In genomic region chr20:7856756-7857155, GRCh38 we compare ENCODE assay signal across 15 cellular contexts.
DNase-seq lines count a peak whose midpoint lies in the region; ATAC-seq, FAIRE-seq and TF ChIP-seq lines count a peak whose summit lies in the region.
"Had no signal": no experiment of that assay in that cellular context is flagged by ENCODE, and none has a peak within 500 bp of the region (broad histone marks: within the 10 kb centered on the region; RNA-seq: fewer than 3 reads in every experiment).

No MANE protein-coding gene starts in this region.

- no peak for TF ChIP-seq POLR2A in A549 (IDR thresholded peaks at IDR 0.05; ENCODE audit: low read length)

- peak in 1 of 2 experiments; percentile 50; a peak in 1 of 6 replicates for ATAC-seq in A549
- ATAC-seq: gastroesophageal sphincter, Right ventricle myocardium inferior had no signal

- CTCF ChIA-PET in A549 (lab: Yijun Ruan, JAX), result interaction anchor here (1.0 kb wide), 1 partner anchor 1091 kb away, joined by 3 read pairs; no protein-coding TSS in a partner anchor
- CTCF ChIA-PET in SK-N-SH (lab: Yijun Ruan, JAX), result no interaction called here

- no peaks in the 10 kb centered on the region for H4K20me1 ChIP-seq in SK-N-SH (ENCODE audit: insufficient read depth)

- peaks cover 14% of the 10 kb centered on the region; the same call in 2 of the 3 replicates for H3K4me1 ChIP-seq in A549
- peaks cover 0 to 9% of the 10 kb centered on the region in 2 experiments; a peak in 3 of 4 replicates for H3K4me1 ChIP-seq in SK-N-SH (ENCODE audit: control insufficient read depth in 1 of 2, insufficient read depth in 2 of 2, low read depth in 1 of 2, low read length in 1 of 2)
- H3K4me1 ChIP-seq: suprapubic skin had no signal

- no peaks in the 10 kb centered on the region for H3K9me2 ChIP-seq in SK-N-SH

- H3K36me3 ChIP-seq in SK-N-SH (replicated peaks in 1 of 2; ENCODE audit: control insufficient read depth in 1 of 2, insufficient read depth in 2 of 2, low read length in 1 of 2), result no peaks in the 10 kb centered on the region
- H3K36me3 ChIP-seq: gastroesophageal sphincter, suprapubic skin had no signal

- no peak overlapping the region for H3K9ac ChIP-seq in SK-N-SH

- no peaks in the 10 kb centered on the region for H3K79me2 ChIP-seq in SK-N-SH (ENCODE audit: insufficient read depth)

- TF ChIP-seq EP300 in A549 (IDR thresholded peaks at IDR 0.05), result no peak
- TF ChIP-seq EP300 in SK-N-SH (IDR thresholded peaks at IDR 0.05; ENCODE audit: borderline replicate concordance in 1 of 2, low read depth in 1 of 2, low read length in 1 of 2), result peak in 1 of 2 experiments; percentile 72; a peak in 2 of 4 replicates

- no peak overlapping the region for H3K4me3 ChIP-seq in A549
- H3K4me3 ChIP-seq in SK-N-SH (ENCODE audit: low read depth in 2 of 2, low read length in 1 of 2), result no peak overlapping the region
- no peak overlapping the region for H3K4me3 ChIP-seq in fibroblast of pulmonary artery (replicated peaks; ENCODE audit: low read depth, low read length)
- H3K4me3 ChIP-seq: gastroesophageal sphincter, suprapubic skin had no signal

- TF ChIP-seq RAD21 in A549 (conservative IDR thresholded peaks at IDR 0.05 in 1 of 2, IDR thresholded peaks at IDR 0.05 in 1 of 2) (no peak), SK-N-SH (IDR thresholded peaks at IDR 0.05; ENCODE audit: low read length) (no peak)

- peak; percentile 46 for FAIRE-seq in A549 (lab: Jason Lieb, UNC)

- DNase-seq in A549 (ENCODE audit: low read depth in 1 of 2, low spot score in 1 of 2) (peak in 1 of 2 experiments; percentile 50), HPDE6-E6E7 (ENCODE audit: extremely low spot score) (peak; percentile 73), SK-N-SH (no peak), fibroblast of pulmonary artery (ENCODE audit: low read depth) (peak; percentile 82), T1000 (lab: John Stamatoyannopoulos, UW) (no peak), NCI-H2081 treated with DMSO at 0.1 percent for 48 hours (lab: John Stamatoyannopoulos, UW) (no peak), NCI-H510A treated with DMSO at 0.1 percent for 48 hours (lab: John Stamatoyannopoulos, UW) (no peak), retina (no peak)
- DNase-seq: activated CD4-positive, alpha-beta T cell treated with anti-CD3 and anti-CD28 coated beads for 1 hour; central memory CD4-positive, alpha-beta T cell; GDM1; NCI-H2107 had no signal

- H3K9me3 ChIP-seq in A549, result no peaks in the 10 kb centered on the region
- no peaks in the 10 kb centered on the region for H3K9me3 ChIP-seq in SK-N-SH
- H3K9me3 ChIP-seq: gastroesophageal sphincter, suprapubic skin had no signal

- H3K27ac ChIP-seq in A549 (no peak overlapping the region), SK-N-SH (ENCODE audit: low read depth in 2 of 2, low read length in 1 of 2) (peak overlapping the region in 1 of 2 experiments; percentile 62; a peak in 2 of 4 replicates)
- H3K27ac ChIP-seq: gastroesophageal sphincter, suprapubic skin had no signal

- WGBS in A549 (ENCODE audit: missing lambda C conversion rate), result 3% methylated on average over 2 of the region's 2 CpGs
- WGBS in SK-N-SH (ENCODE audit: low lambda C conversion rate), result 2% methylated on average over 2 of the region's 2 CpGs

- H3K4me2 ChIP-seq in A549, result no peak overlapping the region; the same call in 2 of the 3 replicates
- peak overlapping the region; percentile 27; the same call in 1 of the 2 replicates for H3K4me2 ChIP-seq in SK-N-SH

- no peak overlapping the region for H2AFZ ChIP-seq in SK-N-SH (ENCODE audit: low read depth)

- H3K27me3 ChIP-seq in SK-N-SH (ENCODE audit: insufficient read depth), result no peaks in the 10 kb centered on the region
- H3K27me3 ChIP-seq: gastroesophageal sphincter, suprapubic skin had no signal

- TF ChIP-seq CTCF in A549 (IDR thresholded peaks at IDR 0.05) (no peak), SK-N-SH (IDR thresholded peaks at IDR 0.05) (no peak), fibroblast of pulmonary artery (IDR thresholded peaks at IDR 0.05; ENCODE audit: low read length, missing control alignments) (no peak)

- peaks cover 12% of the 10 kb centered on the region for H3F3A ChIP-seq in SK-N-SH (replicated peaks; ENCODE audit: insufficient read depth)

- POLR2A ChIA-PET in A549 (lab: Yijun Ruan, JAX), result no interaction called here
- POLR2A ChIA-PET in SK-N-SH (lab: Yijun Ruan, JAX), result no interaction called here

TF ChIP-seq in A549, 52 proteins besides CTCF, POLR2A, EP300 and RAD21:
- TF ChIP-seq EHF (CRISPR knock-in tag; IDR thresholded peaks at IDR 0.05), result no peak
- no peak for TF ChIP-seq TFCP2L1 (CRISPR knock-in tag; IDR thresholded peaks at IDR 0.05)
- no peak for TF ChIP-seq USF2 (IDR thresholded peaks at IDR 0.05)
- TF ChIP-seq FOSL2 (IDR thresholded peaks at IDR 0.05), result no peak
- peak; percentile 46 for TF ChIP-seq FOSL2 (CRISPR knock-in tag; IDR thresholded peaks at IDR 0.05)

TF ChIP-seq in SK-N-SH, 30 proteins besides CTCF, POLR2A, EP300 and RAD21 (continues in another document):
- TF ChIP-seq GABPA (IDR thresholded peaks at IDR 0.05; ENCODE audit: low read depth) (peak; percentile 52; the same call in 1 of the 2 replicates), MXI1 (IDR thresholded peaks at IDR 0.05; ENCODE audit: low read depth, low read length) (no peak), SIN3A (IDR thresholded peaks at IDR 0.05; ENCODE audit: borderline replicate concordance, low read depth, low read length) (no peak), RXRA (IDR thresholded peaks at IDR 0.05; ENCODE audit: borderline replicate concordance, low read depth) (peak; percentile 67; the same call in 1 of the 2 replicates), RFX5 (IDR thresholded peaks at IDR 0.05; ENCODE audit: low read length) (no peak), TCF12 (IDR thresholded peaks at IDR 0.05) (peak; percentile 77), GATA2 (CRISPR knock-in tag; IDR thresholded peaks at IDR 0.05) (no peak), ELF1 (IDR thresholded peaks at IDR 0.05) (no peak), CHD2 (IDR thresholded peaks at IDR 0.05; ENCODE audit: low read length, partially characterized antibody) (no peak), NFIC (IDR thresholded peaks at IDR 0.05; ENCODE audit: borderline replicate concordance) (peak; percentile 87), REST (IDR thresholded peaks at IDR 0.05; ENCODE audit: low read depth, low read length) (no peak), ZBTB33 (IDR thresholded peaks at IDR 0.05; ENCODE audit: borderline replicate concordance, low read depth) (no peak), IRF3 (IDR thresholded peaks at IDR 0.05; ENCODE audit: low read depth, low read length) (no peak), NRF1 (IDR thresholded peaks at IDR 0.05; ENCODE audit: low read depth, low read length) (no peak), POLR2AphosphoS5 (IDR thresholded peaks at IDR 0.05; ENCODE audit: low read depth, low read length) (no peak), JUND (IDR thresholded peaks at IDR 0.05) (peak; percentile 72)

Comparison
In these comparisons a context has a peak if more than half of its experiments do, and no peak if none do; other contexts are left out.
1. DNase-seq: peak in HPDE6-E6E7 (single experiment) and fibroblast of pulmonary artery (single experiment); none in SK-N-SH (single experiment), T1000 (single experiment), NCI-H2081 treated with DMSO at 0.1 percent for 48 hours (single experiment), NCI-H510A treated with DMSO at 0.1 percent for 48 hours (single experiment) and retina (single experiment).
2. Of the 12 proteins assayed by ChIP-seq in both A549 and SK-N-SH: peak only in A549: none; only in SK-N-SH: PBX3; in both: none; in neither: 9; mixed calls (peak in some experiments, not most) for 2.